8 cellular contexts compared by ENCODE assay signal in genomic region chr15:42207674-42208579, GRCh38. TPM values are rescaled to one million over a fixed set of nuclear protein-coding genes. Genes with fewer than 3 reads are reported as not detected.
DNase-seq lines count a peak whose midpoint lies in the region; ATAC-seq and TF ChIP-seq lines count a peak whose summit lies in the region.

TSS of gene VPS39 (minus strand) at chr15:42208304. CDS start at chr15:42208153, 151 bp downstream.

- TF ChIP-seq EP300 in gastroesophageal sphincter (IDR thresholded peaks at IDR 0.05), result no peak

- CTCF ChIA-PET in HCT116 (lab: Charles Lee), result interaction anchor here (1.9 kb wide), 1 partner anchor 177 kb away, joined by 4 read pairs; no protein-coding TSS in a partner anchor
- CTCF ChIA-PET in activated naive CD4-positive, alpha-beta T cell treated with anti-CD3 and anti-CD28 coated beads for 36 hours (lab: Charles Lee), result interaction anchor here (0.6 to 0.9 kb wide), 2 partner anchors 14 to 271 kb away, joined by 3 read pairs; no protein-coding TSS in a partner anchor

- DNase-seq in GDM1 (lab: John Stamatoyannopoulos, UW) (peak; percentile 66), HCT116 (ENCODE audit: low read depth, low spot score) (peak; percentile 45), MV-4-11 (lab: John Stamatoyannopoulos, UW) (peak; percentile 87), SK-N-DZ (ENCODE audit: low spot score) (peak; percentile 85), neuronal stem cell (ENCODE audit: low spot score) (peak; percentile 62)
- peak; percentile 92 for DNase-seq in activated naive CD4-positive, alpha-beta T cell treated with anti-CD3 and anti-CD28 coated beads for 36 hours

- H2AFZ ChIP-seq in HCT116 (ENCODE audit: low read depth, low read length, poor library complexity, severe bottlenecking) (no peak within 1 kb of the TSS), neuronal stem cell (ENCODE audit: low read length) (peak within 1 kb of the TSS; percentile 90)

- H3K79me1 ChIP-seq in neuronal stem cell (ENCODE audit: low read depth, low read length), result peaks cover 4% of the 10 kb centered on the region

- H3K9me3 ChIP-seq in HCT116 (ENCODE audit: control insufficient read depth in 1 of 2, insufficient read depth in 1 of 2, low read depth in 1 of 2, low read length in 2 of 2) (no peaks in the 10 kb centered on the region), gastroesophageal sphincter (no peaks in the 10 kb centered on the region), neuronal stem cell (replicated peaks in 1 of 2; ENCODE audit: control insufficient read depth in 2 of 2, insufficient read depth in 1 of 2, low read depth in 1 of 2, low read length in 2 of 2) (no peaks in the 10 kb centered on the region), subcutaneous abdominal adipose tissue (ENCODE audit: control insufficient read depth in 5 of 5, low read length in 5 of 5) (no peaks in the 10 kb centered on the region)

- peak within 1 kb of the TSS; percentile 32 for H4K91ac ChIP-seq in neuronal stem cell (ENCODE audit: low read depth, low read length, poor library complexity)

- peak within 1 kb of the TSS; percentile 75 for H3K4me2 ChIP-seq in HCT116 (ENCODE audit: low read length)
- H3K4me2 ChIP-seq in neuronal stem cell (ENCODE audit: insufficient read depth, low read length, poor library complexity, severe bottlenecking), result peak within 1 kb of the TSS; percentile 65

- H2BK5ac ChIP-seq in neuronal stem cell (ENCODE audit: low read length), result no peak within 1 kb of the TSS

- H4K8ac ChIP-seq in neuronal stem cell (ENCODE audit: low read depth, low read length), result no peak within 1 kb of the TSS

- H2BK15ac ChIP-seq in neuronal stem cell (ENCODE audit: low read length), result no peak within 1 kb of the TSS

- peaks cover 15% of the 10 kb centered on the region for H3K79me2 ChIP-seq in HCT116 (ENCODE audit: insufficient read depth, low read length)

- no peak within 1 kb of the TSS for H2BK12ac ChIP-seq in neuronal stem cell (ENCODE audit: low read length)

- peak within 1 kb of the TSS; percentile 92 for H3K27ac Mint-ChIP-seq in activated naive CD4-positive, alpha-beta T cell treated with anti-CD3 and anti-CD28 coated beads for 36 hours

- TF ChIP-seq POLR2A in HCT116 (IDR thresholded peaks at IDR 0.05; ENCODE audit: borderline replicate concordance, extremely low read depth, insufficient read depth, insufficient read length), result peak; percentile 61
- TF ChIP-seq POLR2A in gastroesophageal sphincter (IDR thresholded peaks at IDR 0.05), result peak; percentile 56 to 57

- H3K4me3 Mint-ChIP-seq in activated naive CD4-positive, alpha-beta T cell treated with anti-CD3 and anti-CD28 coated beads for 36 hours, result peak within 1 kb of the TSS; percentile 88

- H3K27me3 ChIP-seq in HCT116 (ENCODE audit: insufficient read depth, low read length), result no peaks in the 10 kb centered on the region
- no peaks in the 10 kb centered on the region for H3K27me3 ChIP-seq in gastroesophageal sphincter
- no peaks in the 10 kb centered on the region for H3K27me3 ChIP-seq in neuronal stem cell (ENCODE audit: control insufficient read depth in 3 of 3, insufficient read depth in 3 of 3, low read depth in 1 of 3, low read length in 3 of 3)
- H3K27me3 ChIP-seq in subcutaneous abdominal adipose tissue (ENCODE audit: control insufficient read depth in 5 of 5, insufficient read depth in 4 of 5, low read length in 5 of 5), result no peaks in the 10 kb centered on the region

- BruUV-seq in HCT116 (replicated peaks; lab: Mats Ljungman, UMichigan), result TSS peak; percentile 55

- TF ChIP-seq RAD21 in HCT116 (IDR thresholded peaks at IDR 0.05; ENCODE audit: low read depth), result no peak

- intact Hi-C loops in HCT116 (cut with micrococcal nuclease), result no loop called here
- intact Hi-C loops in activated naive CD4-positive, alpha-beta T cell treated with anti-CD3 and anti-CD28 coated beads for 36 hours (cut with micrococcal nuclease), result loop anchor here (1.0 kb wide), 2 partner anchors 15 to 65 kb away; partner anchors contain the start of genes GANC and TMEM87A

- H2AK5ac ChIP-seq in neuronal stem cell (ENCODE audit: low read depth, low read length), result peak within 1 kb of the TSS; percentile 7

- WGBS in gastroesophageal sphincter (ENCODE audit: low coverage in 1 of 2), 2 donors, result 3 to 5% methylated on average over 8 to 13 of the region's 45 CpGs
- no CpG with 5 or more reads among the region's 45 CpGs for WGBS in neuronal stem cell (ENCODE audit: extremely low coverage in 2 of 2, insufficient read length in 2 of 2, insufficient replicate concordance in 1 of 2), 2 donors

- H3K4me3 ChIP-seq in HCT116 (replicated peaks in 1 of 2; ENCODE audit: low read depth in 1 of 2, low read length in 2 of 2), result peak within 1 kb of the TSS; percentile 91 to 96
- H3K4me3 ChIP-seq in gastroesophageal sphincter, result peak within 1 kb of the TSS; percentile 74 to 81
- peak within 1 kb of the TSS; percentile 88 to 90 for H3K4me3 ChIP-seq in neuronal stem cell (ENCODE audit: low read length in 2 of 2)
- peak within 1 kb of the TSS; percentile 84 to 98 (median 94) for H3K4me3 ChIP-seq in subcutaneous abdominal adipose tissue (ENCODE audit: low read depth in 1 of 5, low read length in 5 of 5)

- H3K14ac ChIP-seq in neuronal stem cell (ENCODE audit: low read length), result peak within 1 kb of the TSS; percentile 89

- H3K18ac ChIP-seq in neuronal stem cell (ENCODE audit: low read length), result peak within 1 kb of the TSS; percentile 76

- no peaks in the 10 kb centered on the region for H3K9me2 ChIP-seq in HCT116 (ENCODE audit: insufficient read depth)

- no peaks in the 10 kb centered on the region for H4K20me1 ChIP-seq in HCT116 (ENCODE audit: insufficient read depth)

- H3K4me1 ChIP-seq in HCT116 (ENCODE audit: control insufficient read depth in 1 of 2, insufficient read depth in 2 of 2, low read length in 2 of 2) (peaks cover 7 to 17% of the 10 kb centered on the region in 2 experiments), gastroesophageal sphincter (peaks cover 8 to 44% (median 13%) of the 10 kb centered on the region in 3 donors), neuronal stem cell (ENCODE audit: control insufficient read depth in 2 of 2, insufficient read depth in 1 of 2, low read depth in 1 of 2, low read length in 2 of 2) (peaks cover 5 to 6% of the 10 kb centered on the region in 2 donors), subcutaneous abdominal adipose tissue (ENCODE audit: control insufficient read depth in 5 of 5, insufficient read depth in 5 of 5, low read length in 5 of 5) (peaks cover 7 to 24% (median 23%) of the 10 kb centered on the region in 5 donors)

- H3K27ac ChIP-seq in HCT116 (ENCODE audit: low read depth, low read length) (peak within 1 kb of the TSS; percentile 47), gastroesophageal sphincter (peak within 1 kb of the TSS; percentile 55 to 85 (median 84)), neuronal stem cell (replicated peaks; ENCODE audit: low read length) (no peak within 1 kb of the TSS), subcutaneous abdominal adipose tissue (ENCODE audit: low read depth, low read length) (peak within 1 kb of the TSS; percentile 88)

- TF ChIP-seq CTCF in HCT116 (IDR thresholded peaks at IDR 0.05 in 2 of 3, conservative IDR thresholded peaks at IDR 0.05 in 1 of 3; ENCODE audit: borderline replicate concordance in 1 of 3, insufficient read depth in 1 of 3, low read depth in 2 of 3, low read length in 2 of 3) (no peak), gastroesophageal sphincter (IDR thresholded peaks at IDR 0.05) (no peak)

- POLR2A ChIA-PET in HCT116 (lab: Charles Lee), result no interaction called here

- H3K36me3 ChIP-seq in HCT116 (ENCODE audit: control insufficient read depth in 1 of 2, insufficient read depth in 2 of 2, low read length in 2 of 2) (peaks cover 15 to 17% of the 10 kb centered on the region in 2 experiments; a peak in 3 of 4 replicates), gastroesophageal sphincter (peaks cover 0 to 41% of the 10 kb centered on the region in 2 donors), neuronal stem cell (replicated peaks in 1 of 2; ENCODE audit: control insufficient read depth in 2 of 2, insufficient read depth in 2 of 2, low read length in 2 of 2) (peaks cover 8 to 50% of the 10 kb centered on the region in 2 donors), subcutaneous abdominal adipose tissue (ENCODE audit: control insufficient read depth in 5 of 5, insufficient read depth in 5 of 5, low read length in 5 of 5) (peaks cover 15 to 27% (median 16%) of the 10 kb centered on the region in 5 donors)

- H2BK120ac ChIP-seq in neuronal stem cell (ENCODE audit: low read depth, low read length), result no peak within 1 kb of the TSS

- no peak within 1 kb of the TSS for H3K4ac ChIP-seq in neuronal stem cell (ENCODE audit: low read length)

- H3K4me1 Mint-ChIP-seq in activated naive CD4-positive, alpha-beta T cell treated with anti-CD3 and anti-CD28 coated beads for 36 hours (ENCODE audit: low read depth), result peaks cover 33% of the 10 kb centered on the region

- no peaks in the 10 kb centered on the region for H3K9me3 Mint-ChIP-seq in activated naive CD4-positive, alpha-beta T cell treated with anti-CD3 and anti-CD28 coated beads for 36 hours

- RAD21 ChIA-PET in HCT116 (lab: Charles Lee; ENCODE audit: low non-redundant PET in 1 of 2, low total read pairs in 2 of 2, uncharacterized antibody in 2 of 2, unreplicated experiment in 2 of 2), result no interaction called here

- peak within 1 kb of the TSS; percentile 50 for H3K23ac ChIP-seq in neuronal stem cell (ENCODE audit: low read depth, low read length, poor library complexity)

- ATAC-seq in HCT116, result peak; percentile 99
- ATAC-seq in gastroesophageal sphincter, result peak; percentile 96

- peaks cover 5% of the 10 kb centered on the region for H3K36me3 Mint-ChIP-seq in activated naive CD4-positive, alpha-beta T cell treated with anti-CD3 and anti-CD28 coated beads for 36 hours (ENCODE audit: low read depth)

- no peaks in the 10 kb centered on the region for H3K27me3 Mint-ChIP-seq in activated naive CD4-positive, alpha-beta T cell treated with anti-CD3 and anti-CD28 coated beads for 36 hours (ENCODE audit: low read depth)

- H3K9ac ChIP-seq in HCT116 (ENCODE audit: low read length) (peak within 1 kb of the TSS; percentile 85), neuronal stem cell (ENCODE audit: low read depth, low read length, poor library complexity) (peak within 1 kb of the TSS; percentile 92), subcutaneous abdominal adipose tissue (ENCODE audit: low read length in 5 of 5) (peak within 1 kb of the TSS; percentile 85 to 99 (median 95))

TF ChIP-seq in HCT116, 20 proteins besides CTCF, POLR2A, EP300 and RAD21 (continues in another document):
- TF ChIP-seq MAX (IDR thresholded peaks at IDR 0.05), result no peak
- 0 out of 2 replicates have a peak, but pooled peaks have one; percentile 19 for TF ChIP-seq SIN3A (IDR thresholded peaks at IDR 0.05; ENCODE audit: low read depth)

RNA-seq across cellular contexts. Expression of gene VPS39, which starts in this region (rescaled TPM):
- total RNA-seq in HCT116 (2021; ENCODE audit: unreplicated experiment) (40.1 TPM), gastroesophageal sphincter (100 to 1,000 TPM in 1 of 4 donors, 10 to 100 TPM in 3; 53.5 to 104 (median 76.6) TPM)
- polyA plus RNA-seq in HCT116 (2012), result 22.9 and 23.9 TPM in 2 replicates
- polyA plus RNA-seq in SK-N-DZ (2014; cell fraction: cytosol; rRNA removed), result 31.6 and 42.7 TPM in 2 replicates
- 126 and 145 TPM in 2 replicates for polyA plus RNA-seq in SK-N-DZ (2014; cell fraction: nucleus; rRNA removed)
- 10 to 100 TPM; 58.9 to 60.7 TPM for total RNA-seq in activated naive CD4-positive, alpha-beta T cell treated with anti-CD3 and anti-CD28 coated beads for 36 hours
- 28.2 TPM for polyA plus RNA-seq in neuronal stem cell (2013, experiment 1 of 2)
- polyA plus RNA-seq in neuronal stem cell (2013, experiment 2 of 2), result 29.2 TPM
